Comparison of ENCODE assay signal across 10 cellular contexts in the genomic region with DNA sequence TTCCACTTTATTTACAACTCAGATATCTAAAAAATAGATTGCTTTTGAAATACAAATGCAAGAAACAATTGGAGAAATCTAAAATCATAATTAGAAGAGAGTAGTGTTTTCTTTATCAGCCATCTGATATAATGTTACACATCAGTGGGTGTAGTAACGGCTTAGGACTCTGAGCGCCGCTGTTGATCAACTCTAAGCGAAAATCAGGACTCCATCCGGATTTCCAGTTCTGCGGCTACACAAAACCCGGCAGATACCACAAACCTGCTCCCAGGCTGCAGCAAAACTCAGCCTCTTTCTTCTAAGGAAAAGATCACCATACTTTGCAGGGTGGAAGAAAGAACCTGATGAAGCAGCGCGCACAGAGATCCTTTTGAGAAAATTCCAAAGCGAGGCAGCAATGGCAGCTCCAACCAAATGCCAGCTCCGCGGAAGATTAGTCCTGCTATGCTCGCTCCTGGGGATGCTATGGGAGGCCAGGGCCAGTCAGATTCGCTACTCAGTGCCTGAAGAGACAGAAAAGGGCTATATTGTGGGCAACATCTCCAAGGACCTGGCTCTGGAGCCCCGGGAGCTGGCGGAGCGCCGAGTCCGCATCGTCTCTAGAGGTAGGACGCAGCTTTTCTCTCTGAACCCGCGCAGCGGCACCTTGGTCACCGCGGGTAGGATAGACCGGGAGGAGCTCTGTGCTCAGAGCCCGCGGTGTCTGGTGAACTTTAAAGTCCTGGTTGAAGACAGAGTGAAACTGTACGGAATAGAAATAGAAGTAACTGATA. TPM values are rescaled to one million over a fixed set of nuclear protein-coding genes. Genes with fewer than 3 reads are reported as not detected.
DNase-seq lines count a peak whose midpoint lies in the region; ATAC-seq and TF ChIP-seq lines count a peak whose summit lies in the region.
"Had no signal": no experiment of that assay in that cellular context is flagged by ENCODE, and none has a peak within 500 bp of the region (broad histone marks: within the 10 kb centered on the region; RNA-seq: fewer than 3 reads in every experiment).

A gene (plus strand): TSS at position 226 of the 776 bp plus-strand sequence. CDS start 175 bp downstream, at position 401.

- H3K36me3 ChIP-seq in suprapubic skin: no peaks in the 10 kb centered on the region

- peak; percentile 56 for DNase-seq in activated CD4-positive, alpha-beta T cell treated with anti-CD3 and anti-CD28 coated beads, Interleukin-2, amount 10 ng/mL, durations not matched to agents 24 days and 14 days
- DNase-seq in activated CD4-positive, alpha-beta T cell treated with anti-CD3 and anti-CD28 coated beads, Interleukin-2, amount 50 U/mL, for 48 hours: no peak
- DNase-seq in SW480 (ENCODE audit: low spot score) (peak; percentile 31), right cardiac atrium (no peak), suprapubic skin (ENCODE audit: low spot score in 2 of 2) (no peak), mesenteric fat pad (ENCODE audit: low spot score) (no peak), NCI-H226 (no peak), COR-L47 (lab: John Stamatoyannopoulos, UW) (no peak)

- H3K4me1 Mint-ChIP-seq in activated CD4-positive, alpha-beta T cell treated with anti-CD3 and anti-CD28 coated beads, Interleukin-2, amount 10 ng/mL, durations not matched to agents 24 days and 14 days: no peaks in the 10 kb centered on the region
- H3K4me1 Mint-ChIP-seq: nephron had no signal

- WGBS in right cardiac atrium: 19% methylated on average over 30 of the region's 30 CpGs
- WGBS in suprapubic skin: 16% methylated on average over 26 of the region's 30 CpGs

- peaks cover 18% of the 10 kb centered on the region for H3K9me3 Mint-ChIP-seq in activated CD4-positive, alpha-beta T cell treated with anti-CD3 and anti-CD28 coated beads, Interleukin-2, amount 10 ng/mL, durations not matched to agents 24 days and 14 days

- no peak for TF ChIP-seq POLR2A in suprapubic skin (IDR thresholded peaks at IDR 0.05)

- H3K4me3 ChIP-seq in right cardiac atrium (ENCODE audit: low read length) (peak within 1 kb of the TSS; percentile 40), suprapubic skin (peak within 1 kb of the TSS; percentile 30)

- H3K9me3 ChIP-seq in right cardiac atrium (ENCODE audit: control insufficient read depth, low read length) (peaks cover 15% of the 10 kb centered on the region), suprapubic skin (peaks cover 62% of the 10 kb centered on the region)

- peaks cover 30% of the 10 kb centered on the region for H3K27me3 Mint-ChIP-seq in activated CD4-positive, alpha-beta T cell treated with anti-CD3 and anti-CD28 coated beads, Interleukin-2, amount 10 ng/mL, durations not matched to agents 24 days and 14 days

- H3K36me3 Mint-ChIP-seq in activated CD4-positive, alpha-beta T cell treated with anti-CD3 and anti-CD28 coated beads, Interleukin-2, amount 10 ng/mL, durations not matched to agents 24 days and 14 days (ENCODE audit: low read depth): no peaks in the 10 kb centered on the region

- intact Hi-C loops in activated CD4-positive, alpha-beta T cell treated with anti-CD3 and anti-CD28 coated beads, Interleukin-2, amount 10 ng/mL, durations not matched to agents 24 days and 14 days (cut with micrococcal nuclease): no loop called here
- intact Hi-C loops in right cardiac atrium (cut with DNase I): loop anchor here in 1 of 4 donors (10.0 kb wide), 1 partner anchor 168 kb away; no protein-coding TSS in a partner anchor

- no peak for TF ChIP-seq EP300 in suprapubic skin (IDR thresholded peaks at IDR 0.05)

- no peak for ATAC-seq in right cardiac atrium

- no peaks in the 10 kb centered on the region for H3K4me1 ChIP-seq in right cardiac atrium (ENCODE audit: control insufficient read depth, insufficient read depth, low read length)
- H3K4me1 ChIP-seq in suprapubic skin: no peaks in the 10 kb centered on the region

- H3K27ac ChIP-seq in right cardiac atrium (ENCODE audit: low read length) (no peak within 1 kb of the TSS), suprapubic skin (no peak within 1 kb of the TSS)

- no peaks in the 10 kb centered on the region for H3K27me3 ChIP-seq in right cardiac atrium (ENCODE audit: control insufficient read depth, insufficient read depth)
- peaks cover 5% of the 10 kb centered on the region for H3K27me3 ChIP-seq in suprapubic skin

- H3K4me3 Mint-ChIP-seq in activated CD4-positive, alpha-beta T cell treated with anti-CD3 and anti-CD28 coated beads, Interleukin-2, amount 10 ng/mL, durations not matched to agents 24 days and 14 days: peak within 1 kb of the TSS; percentile 23
- H3K4me3 Mint-ChIP-seq: nephron; T-helper 1 cell treated with Interleukin-12 subunit alpha and Interleukin-12 subunit beta and Interleukin-4 antibody, amounts not matched to agents 30 μg/mL and 1 μg/mL, for 36 hours had no signal

- peak in 1 of 2 donors; percentile 23 for TF ChIP-seq CTCF in suprapubic skin (IDR thresholded peaks at IDR 0.05)

- no peak within 1 kb of the TSS for H3K27ac Mint-ChIP-seq in activated CD4-positive, alpha-beta T cell treated with anti-CD3 and anti-CD28 coated beads, Interleukin-2, amount 10 ng/mL, durations not matched to agents 24 days and 14 days
- H3K27ac Mint-ChIP-seq: nephron; T-helper 1 cell treated with Interleukin-12 subunit alpha and Interleukin-12 subunit beta and Interleukin-4 antibody, amounts not matched to agents 30 μg/mL and 1 μg/mL, for 36 hours had no signal

RNA-seq across cellular contexts. Expression of the gene that starts here (rescaled TPM):
- 0.33 and 0.44 TPM in 2 replicates for total RNA-seq in activated CD4-positive, alpha-beta T cell treated with anti-CD3 and anti-CD28 coated beads, Interleukin-2, amount 10 ng/mL, durations not matched to agents 24 days and 14 days
- 1 to 10 TPM; 3.7 to 5.4 (median 3.7) TPM for total RNA-seq in right cardiac atrium
- polyA plus RNA-seq in right cardiac atrium: 1.6 TPM
- total RNA-seq in suprapubic skin: 10 to 100 TPM in 1 of 4 donors, 1 to 10 TPM in 3; 4.9 to 20.8 (median 7.9) TPM
- 3.9 TPM for total RNA-seq in mesenteric fat pad

Comparison
In these comparisons a context has a peak if more than half of its experiments do, and no peak if none do; other contexts are left out.
1. Peak in DNase-seq in activated CD4-positive, alpha-beta T cell treated with anti-CD3 and anti-CD28 coated beads, Interleukin-2, amount 10 ng/mL, durations not matched to agents 24 days and 14 days; RNA of the gene not detected or under 1 TPM.